2 cellular contexts compared by ENCODE assay signal in the genomic region with DNA sequence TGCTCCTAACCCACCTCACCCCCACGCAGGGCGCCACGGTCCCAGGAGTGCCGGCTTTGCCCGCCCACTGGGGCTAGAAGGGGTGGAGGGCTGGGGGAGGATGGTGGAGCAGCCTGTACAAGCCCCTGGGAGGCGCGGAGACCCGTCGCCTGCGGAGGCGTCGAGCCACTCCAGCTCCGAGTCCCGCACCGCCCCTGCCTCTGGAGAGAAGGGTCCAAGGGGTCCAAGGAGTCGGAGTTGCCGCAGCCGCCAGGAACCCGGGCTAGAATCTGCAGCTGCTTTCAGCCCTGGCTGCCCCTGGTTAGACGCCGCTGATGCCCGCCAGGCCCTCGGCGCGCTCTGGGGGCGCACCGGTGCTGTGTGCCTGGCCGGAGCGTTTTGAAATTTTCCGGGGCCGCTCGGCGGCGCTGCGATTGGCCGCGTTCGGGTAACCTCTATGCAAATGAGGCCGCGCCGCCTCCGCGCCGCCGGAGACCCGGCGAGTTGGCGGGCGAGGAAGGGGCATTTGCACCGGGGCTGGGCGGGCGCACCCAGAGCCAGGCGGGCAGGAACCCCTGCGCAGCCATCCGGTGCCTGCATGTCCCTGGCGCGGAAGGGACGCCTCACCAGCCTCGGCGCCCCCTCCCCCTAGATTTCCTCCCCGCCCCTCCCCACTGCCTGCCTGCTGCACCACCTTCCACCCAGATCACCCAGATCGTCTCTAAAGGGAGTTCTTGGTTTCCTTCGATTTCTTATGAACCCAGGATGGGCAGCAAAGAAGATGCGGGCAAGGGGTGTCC.
TF ChIP-seq lines count a peak whose summit lies in the region.

A gene with protein sequence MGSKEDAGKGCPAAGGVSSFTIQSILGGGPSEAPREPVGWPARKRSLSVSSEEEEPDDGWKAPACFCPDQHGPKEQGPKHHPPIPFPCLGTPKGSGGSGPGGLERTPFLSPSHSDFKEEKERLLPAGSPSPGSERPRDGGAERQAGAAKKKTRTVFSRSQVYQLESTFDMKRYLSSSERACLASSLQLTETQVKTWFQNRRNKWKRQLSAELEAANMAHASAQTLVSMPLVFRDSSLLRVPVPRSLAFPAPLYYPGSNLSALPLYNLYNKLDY (plus strand): TSS at position 502 of the 779 bp plus-strand sequence. CDS start 243 bp downstream, at position 745.

TF ChIP-seq in SK-N-SH, 30 proteins besides CTCF, POLR2A, EP300 and RAD21 (continued from another document):
- TF ChIP-seq RXRA (IDR thresholded peaks at IDR 0.05; ENCODE audit: borderline replicate concordance, low read depth), result no peak
- no peak for TF ChIP-seq RCOR1 (IDR thresholded peaks at IDR 0.05; ENCODE audit: low read length)
- TF ChIP-seq USF2 (IDR thresholded peaks at IDR 0.05; ENCODE audit: borderline replicate concordance, low read depth, low read length), result no peak
- TF ChIP-seq ZBTB33 (IDR thresholded peaks at IDR 0.05; ENCODE audit: borderline replicate concordance, low read depth), result no peak
- TF ChIP-seq PBX3 (IDR thresholded peaks at IDR 0.05), result no peak
- TF ChIP-seq POLR2AphosphoS5 (IDR thresholded peaks at IDR 0.05; ENCODE audit: low read depth, low read length), result no peak
- TF ChIP-seq TCF12 (IDR thresholded peaks at IDR 0.05), result no peak
- TF ChIP-seq NFIC (IDR thresholded peaks at IDR 0.05; ENCODE audit: borderline replicate concordance), result no peak
- TF ChIP-seq FOXM1 (IDR thresholded peaks at IDR 0.05; ENCODE audit: low read depth), result no peak
- TF ChIP-seq YY1 (IDR thresholded peaks at IDR 0.05; ENCODE audit: low read depth), result no peak
- TF ChIP-seq, protein P1, sequence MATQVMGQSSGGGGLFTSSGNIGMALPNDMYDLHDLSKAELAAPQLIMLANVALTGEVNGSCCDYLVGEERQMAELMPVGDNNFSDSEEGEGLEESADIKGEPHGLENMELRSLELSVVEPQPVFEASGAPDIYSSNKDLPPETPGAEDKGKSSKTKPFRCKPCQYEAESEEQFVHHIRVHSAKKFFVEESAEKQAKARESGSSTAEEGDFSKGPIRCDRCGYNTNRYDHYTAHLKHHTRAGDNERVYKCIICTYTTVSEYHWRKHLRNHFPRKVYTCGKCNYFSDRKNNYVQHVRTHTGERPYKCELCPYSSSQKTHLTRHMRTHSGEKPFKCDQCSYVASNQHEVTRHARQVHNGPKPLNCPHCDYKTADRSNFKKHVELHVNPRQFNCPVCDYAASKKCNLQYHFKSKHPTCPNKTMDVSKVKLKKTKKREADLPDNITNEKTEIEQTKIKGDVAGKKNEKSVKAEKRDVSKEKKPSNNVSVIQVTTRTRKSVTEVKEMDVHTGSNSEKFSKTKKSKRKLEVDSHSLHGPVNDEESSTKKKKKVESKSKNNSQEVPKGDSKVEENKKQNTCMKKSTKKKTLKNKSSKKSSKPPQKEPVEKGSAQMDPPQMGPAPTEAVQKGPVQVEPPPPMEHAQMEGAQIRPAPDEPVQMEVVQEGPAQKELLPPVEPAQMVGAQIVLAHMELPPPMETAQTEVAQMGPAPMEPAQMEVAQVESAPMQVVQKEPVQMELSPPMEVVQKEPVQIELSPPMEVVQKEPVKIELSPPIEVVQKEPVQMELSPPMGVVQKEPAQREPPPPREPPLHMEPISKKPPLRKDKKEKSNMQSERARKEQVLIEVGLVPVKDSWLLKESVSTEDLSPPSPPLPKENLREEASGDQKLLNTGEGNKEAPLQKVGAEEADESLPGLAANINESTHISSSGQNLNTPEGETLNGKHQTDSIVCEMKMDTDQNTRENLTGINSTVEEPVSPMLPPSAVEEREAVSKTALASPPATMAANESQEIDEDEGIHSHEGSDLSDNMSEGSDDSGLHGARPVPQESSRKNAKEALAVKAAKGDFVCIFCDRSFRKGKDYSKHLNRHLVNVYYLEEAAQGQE (IDR thresholded peaks at IDR 0.05; ENCODE audit: low read depth, low read length), result no peak
- TF ChIP-seq NRF1 (IDR thresholded peaks at IDR 0.05; ENCODE audit: low read depth, low read length), result no peak
TF ChIP-seq in SK-N-SH: peak in this region for 0.

TF ChIP-seq in SK-N-SH treated with all-trans-retinoic acid at 6 μM for 48 hours, 23 proteins besides CTCF, POLR2A, EP300 and RAD21 (continued from another document):
- TF ChIP-seq PATZ1 (CRISPR knock-in tag; IDR thresholded peaks at IDR 0.05; ENCODE audit: borderline replicate concordance), result no peak
- TF ChIP-seq ZNF70 (CRISPR knock-in tag; IDR thresholded peaks at IDR 0.05), result no peak
- no peak for TF ChIP-seq SNAI2 (CRISPR knock-in tag; IDR thresholded peaks at IDR 0.05)
- TF ChIP-seq, protein P2, sequence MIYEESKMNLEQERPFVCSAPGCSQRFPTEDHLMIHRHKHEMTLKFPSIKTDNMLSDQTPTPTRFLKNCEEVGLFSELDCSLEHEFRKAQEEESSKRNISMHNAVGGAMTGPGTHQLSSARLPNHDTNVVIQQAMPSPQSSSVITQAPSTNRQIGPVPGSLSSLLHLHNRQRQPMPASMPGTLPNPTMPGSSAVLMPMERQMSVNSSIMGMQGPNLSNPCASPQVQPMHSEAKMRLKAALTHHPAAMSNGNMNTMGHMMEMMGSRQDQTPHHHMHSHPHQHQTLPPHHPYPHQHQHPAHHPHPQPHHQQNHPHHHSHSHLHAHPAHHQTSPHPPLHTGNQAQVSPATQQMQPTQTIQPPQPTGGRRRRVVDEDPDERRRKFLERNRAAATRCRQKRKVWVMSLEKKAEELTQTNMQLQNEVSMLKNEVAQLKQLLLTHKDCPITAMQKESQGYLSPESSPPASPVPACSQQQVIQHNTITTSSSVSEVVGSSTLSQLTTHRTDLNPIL (CRISPR knock-in tag; IDR thresholded peaks at IDR 0.05; ENCODE audit: low read depth), result no peak
- TF ChIP-seq OSR1 (CRISPR knock-in tag; IDR thresholded peaks at IDR 0.05), result no peak
